ENCODE assay signal across 8 cellular contexts in the genomic region with DNA sequence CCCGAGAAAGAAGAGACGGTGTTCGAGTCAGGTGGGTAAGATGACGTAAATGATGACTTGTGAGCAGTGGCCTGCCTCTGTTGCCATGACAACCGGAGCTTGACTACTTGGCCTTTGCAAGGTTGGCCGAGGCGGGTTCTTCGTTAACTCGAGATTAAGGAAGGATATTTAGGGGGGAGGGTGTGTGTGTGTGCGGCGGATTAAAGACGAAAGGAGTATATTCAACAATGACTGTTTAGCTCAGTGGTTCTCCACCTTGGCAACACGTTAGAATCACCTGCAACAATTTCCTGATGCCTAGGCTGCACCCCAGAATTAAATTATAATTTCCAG. TPM values are rescaled to one million over a fixed set of nuclear protein-coding genes. Genes with fewer than 3 reads are reported as not detected.
DNase-seq lines count a peak whose midpoint lies in the region; ATAC-seq and TF ChIP-seq lines count a peak whose summit lies in the region.

No MANE protein-coding gene starts in this region.

- no peaks in the 10 kb centered on the region for H4K20me1 ChIP-seq in fibroblast of lung (ENCODE audit: control insufficient read depth, extremely low read depth, insufficient read depth, low read length)

- peak overlapping the region; percentile 99 to 100 (median 100) for H3K27ac Mint-ChIP-seq in naive B cell

- no peak for TF ChIP-seq CTCF in fibroblast of lung (conservative IDR thresholded peaks at IDR 0.05 in 1 of 2, IDR thresholded peaks at IDR 0.05 in 1 of 2; ENCODE audit: low read depth in 1 of 2, low read length in 2 of 2)

- no peaks in the 10 kb centered on the region for H3K9me3 Mint-ChIP-seq in naive B cell

- no peaks in the 10 kb centered on the region for H3K36me3 Mint-ChIP-seq in naive B cell

- DNase-seq in NCI-H1417 (lab: John Stamatoyannopoulos, UW) (peak; percentile 74 to 92 (median 82)), NCI-H1417 treated with DMSO at 0.1 percent for 48 hours (lab: John Stamatoyannopoulos, UW) (no peak), NT2/D1 (ENCODE audit: low read depth, low spot score) (peak; percentile 25), activated T-helper 1 cell treated with Interleukin-2 at 50 U/mL for 16 hours (ENCODE audit: low read depth) (peak; percentile 51), fibroblast of lung (ENCODE audit: low read depth in 2 of 2) (peak; percentile 82 to 88), naive B cell (peak; percentile 93)
- peak; percentile 27 to 67 for DNase-seq in stimulated activated CD8-positive, alpha-beta memory T cell treated with anti-CD3 and anti-CD28 coated beads, Interleukin-7, amount 100 ng/mL, for 48 hours (ENCODE audit: extremely low read depth in 1 of 2, low read depth in 1 of 2)

- H3K27me3 ChIP-seq in NT2/D1 (ENCODE audit: insufficient read depth, insufficient read length) (no peaks in the 10 kb centered on the region), fibroblast of lung (ENCODE audit: control insufficient read depth, insufficient read depth, low read length) (no peaks in the 10 kb centered on the region)

- H3K9ac ChIP-seq in NT2/D1 (ENCODE audit: insufficient read length, low read depth) (peak overlapping the region; percentile 57), fibroblast of lung (ENCODE audit: insufficient read depth, low read length) (peak overlapping the region; percentile 58)

- H3K79me2 ChIP-seq in fibroblast of lung (ENCODE audit: control insufficient read depth, insufficient read depth, low read length): peaks cover 25% of the 10 kb centered on the region

- H3K4me2 ChIP-seq in fibroblast of lung (ENCODE audit: extremely low read depth, insufficient read depth, low read length): peak overlapping the region; percentile 85

- H3K9me3 ChIP-seq in NT2/D1 (ENCODE audit: insufficient read depth, low read length): no peaks in the 10 kb centered on the region
- no peaks in the 10 kb centered on the region for H3K9me3 ChIP-seq in fibroblast of lung (ENCODE audit: control insufficient read depth, insufficient read depth, low read depth, low read length)

- H3K4me3 Mint-ChIP-seq in naive B cell: peak overlapping the region; percentile 83 to 99 (median 92)

- no peaks in the 10 kb centered on the region for H3K36me3 ChIP-seq in NT2/D1 (ENCODE audit: insufficient read depth, insufficient read length, low read length)
- no peaks in the 10 kb centered on the region for H3K36me3 ChIP-seq in fibroblast of lung (ENCODE audit: control insufficient read depth, insufficient read depth, low read length)

- peak overlapping the region; percentile 5 for H3K4me3 ChIP-seq in NT2/D1 (ENCODE audit: insufficient read length, low read depth)
- H3K4me3 ChIP-seq in fibroblast of lung (replicated peaks in 1 of 4; ENCODE audit: control extremely low read depth in 1 of 4, insufficient read depth in 1 of 4, low read depth in 3 of 4, low read length in 4 of 4): peak overlapping the region; percentile 44 to 93 (median 58)

- peaks cover 28 to 35% (median 29%) of the 10 kb centered on the region in 3 donors for H3K4me1 Mint-ChIP-seq in naive B cell

- H3K4me1 ChIP-seq in NT2/D1 (ENCODE audit: insufficient read depth, insufficient read length) (no peaks in the 10 kb centered on the region), fibroblast of lung (ENCODE audit: control insufficient read depth, extremely low read depth, insufficient read depth, low read length) (peaks cover 3% of the 10 kb centered on the region)

- peak overlapping the region; percentile 96 for H2AFZ ChIP-seq in fibroblast of lung (ENCODE audit: low read length)

- peak overlapping the region; percentile 97 for H3K27ac ChIP-seq in fibroblast of lung (ENCODE audit: insufficient read depth, low read length)

- ATAC-seq in HG03378 (IDR thresholded peaks at IDR 0.05; ENCODE audit: unreplicated experiment) (peak; percentile 44), naive B cell (ENCODE audit: low read depth in 2 of 2) (peak; percentile 82 to 84)

- H3K27me3 Mint-ChIP-seq in naive B cell: no peaks in the 10 kb centered on the region

RNA-seq across cellular contexts. Expression of gene WIPF2, which starts 0.4 kb away (rescaled TPM):
- 4.6 and 7.6 TPM in 2 replicates for total RNA-seq in fibroblast of lung
- polyA plus RNA-seq in fibroblast of lung: 9.1 and 11.1 TPM in 2 replicates
- polyA plus RNA-seq in fibroblast of lung (2012): 19.8 and 23.5 TPM in 2 replicates
- 13.3 and 31.0 TPM in 2 replicates for polyA minus RNA-seq in fibroblast of lung (ENCODE audit: low replicate concordance)
- polyA plus RNA-seq in naive B cell (ENCODE audit: low read depth in 6 of 6): 10 to 100 TPM in 3 of 6 donors, 1 to 10 TPM in 3; 2.9 to 11.4 (median 9.2) TPM

RNA-seq across cellular contexts. Expression of gene RAPGEFL1, which starts 41.4 kb away (rescaled TPM):
- total RNA-seq in fibroblast of lung: 1.2 and 1.3 TPM in 2 replicates
- polyA plus RNA-seq in fibroblast of lung: 1.6 and 1.7 TPM in 2 replicates
- polyA plus RNA-seq in fibroblast of lung (2012): 1.1 and 1.8 TPM in 2 replicates
- 5.5 and 10.5 TPM in 2 replicates for polyA minus RNA-seq in fibroblast of lung (ENCODE audit: low replicate concordance)
- polyA plus RNA-seq in naive B cell (ENCODE audit: low read depth in 6 of 6): under 1 TPM in 4 of 6 donors, not detected in 2; 0.10 to 0.56 (median 0.43) TPM
